In the genomic region with DNA sequence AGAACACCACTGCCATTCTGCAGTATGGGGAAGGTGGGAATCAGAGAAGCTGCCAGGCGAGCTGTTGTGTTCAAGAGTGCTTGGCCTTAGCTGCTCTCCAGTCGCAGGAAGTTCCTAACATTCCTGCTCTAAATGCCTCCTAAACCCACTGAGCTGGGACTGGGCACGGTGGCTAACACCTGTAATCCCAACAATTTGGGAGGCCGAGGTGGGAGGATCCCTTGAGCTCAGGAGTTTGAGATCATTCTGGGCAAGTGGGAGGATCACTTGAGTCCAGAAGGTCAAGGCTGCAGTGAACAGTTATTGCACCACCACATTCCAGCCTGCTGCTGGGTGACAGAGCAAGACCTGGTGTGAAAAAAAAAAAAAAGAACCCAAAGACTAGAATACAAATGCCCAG, we compare ENCODE assay signal across 1 cellular context.
A peak's percentile ranks its signal among the peaks of the same experiment; 100 is the strongest.
TF ChIP-seq lines count a peak whose summit lies in the region.

No MANE protein-coding gene starts in this region.

TF ChIP-seq in HepG2, 621 proteins besides CTCF, POLR2A, EP300 and RAD21 (continued from another document):
- TF ChIP-seq ZNF770 (CRISPR knock-in tag; IDR thresholded peaks at IDR 0.05) = peak; percentile 87
- no peak for TF ChIP-seq SMAD9 (CRISPR knock-in tag; IDR thresholded peaks at IDR 0.05)
